14 cellular contexts compared by ENCODE assay signal in the genomic region with DNA sequence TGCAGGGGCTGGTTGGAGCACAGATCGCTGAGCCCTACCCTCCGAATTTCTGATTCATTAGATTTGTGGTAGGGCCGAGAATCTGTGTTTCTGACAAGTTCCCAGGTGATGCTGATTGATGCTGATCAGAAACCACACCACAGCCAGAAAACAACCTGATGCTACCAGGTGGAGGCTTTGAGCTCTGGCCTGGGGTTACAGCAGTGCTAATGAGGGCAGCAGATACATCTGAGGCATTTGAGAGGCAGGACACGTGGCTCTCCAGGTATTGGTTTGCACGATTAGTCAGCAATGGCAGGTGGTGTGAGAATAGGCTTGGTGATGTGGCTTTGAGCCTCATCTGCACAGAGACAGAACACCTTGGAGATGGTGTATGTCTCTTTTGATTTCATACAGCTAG.
"Had no signal": no experiment of that assay in that cellular context is flagged by ENCODE, and none has a peak within 500 bp of the region (broad histone marks: within the 10 kb centered on the region; RNA-seq: fewer than 3 reads in every experiment).

No MANE protein-coding gene starts in this region.

- DNase-seq: activated CD4-positive, alpha-beta T cell treated with anti-CD3 and anti-CD28 coated beads for 48 hours; activated CD8-positive, alpha-beta memory T cell treated with anti-CD3 and anti-CD28 coated beads for 24 hours; activated naive CD4-positive, alpha-beta T cell treated with anti-CD3 and anti-CD28 coated beads, Interleukin-2, amount 50 U/mL, for 16 hours; activated T-cell treated with anti-CD3 and anti-CD28 coated beads for 4 hours; cerebellar nuclear complex; head of caudate nucleus; sigmoid colon; stimulated activated CD4-positive, alpha-beta T cell treated with anti-CD3 and anti-CD28 coated beads, Interleukin-12 subunit alpha, Interleukin-12 subunit beta, amount 100 ng/mL, for 4 hours; stimulated activated naive CD4-positive, alpha-beta T cell treated with Interleukin-2 at 50 U/mL for 16 hours; testis had no signal

- H3K36me3 Mint-ChIP-seq: memory B cell; natural killer cell treated with Interleukin-12 subunit alpha and Interleukin-12 subunit beta and Interleukin-15 and Interleukin-18, amount 100 ng/mL, for 72 hours had no signal

- H3K4me1 Mint-ChIP-seq: memory B cell had no signal

- H3K9me3 ChIP-seq: sigmoid colon, testis had no signal

- H3K27ac ChIP-seq: testis had no signal

- H3K27me3 ChIP-seq: sigmoid colon, testis had no signal

- H3K4me3 ChIP-seq: sigmoid colon, testis had no signal

- H3K9me3 Mint-ChIP-seq: activated T-helper 2 cell treated with anti-CD3 and anti-CD28 coated beads, Interferon-gamma antibody, Interleukin-2, Interleukin-4, amounts not matched to agents 10 μg/mL and 5 μg/mL and 100 μg/mL, durations not matched to agents 14 hours and 24 hours and 36 hours; memory B cell; natural killer cell treated with Interleukin-12 subunit alpha and Interleukin-12 subunit beta and Interleukin-15 and Interleukin-18, amount 100 ng/mL, for 72 hours; T-helper 1 cell treated with Interleukin-12 subunit alpha and Interleukin-12 subunit beta and Interleukin-4 antibody, amounts not matched to agents 30 μg/mL and 1 μg/mL, for 36 hours had no signal

- H3K27ac Mint-ChIP-seq: activated T-helper 2 cell treated with anti-CD3 and anti-CD28 coated beads, Interferon-gamma antibody, Interleukin-2, Interleukin-4, amounts not matched to agents 10 μg/mL and 5 μg/mL and 100 μg/mL, durations not matched to agents 14 hours and 24 hours and 36 hours; memory B cell; natural killer cell treated with Interleukin-12 subunit alpha and Interleukin-12 subunit beta and Interleukin-15 and Interleukin-18, amount 100 ng/mL, for 72 hours; T-helper 1 cell treated with Interleukin-12 subunit alpha and Interleukin-12 subunit beta and Interleukin-4 antibody, amounts not matched to agents 30 μg/mL and 1 μg/mL, for 36 hours had no signal

- H3K36me3 ChIP-seq: sigmoid colon had no signal

- H3K4me3 Mint-ChIP-seq: memory B cell; natural killer cell treated with Interleukin-12 subunit alpha and Interleukin-12 subunit beta and Interleukin-15 and Interleukin-18, amount 100 ng/mL, for 72 hours; T-helper 1 cell treated with Interleukin-12 subunit alpha and Interleukin-12 subunit beta and Interleukin-4 antibody, amounts not matched to agents 30 μg/mL and 1 μg/mL, for 36 hours had no signal
